ENCODE assay signal across 10 cellular contexts in the genomic region with DNA sequence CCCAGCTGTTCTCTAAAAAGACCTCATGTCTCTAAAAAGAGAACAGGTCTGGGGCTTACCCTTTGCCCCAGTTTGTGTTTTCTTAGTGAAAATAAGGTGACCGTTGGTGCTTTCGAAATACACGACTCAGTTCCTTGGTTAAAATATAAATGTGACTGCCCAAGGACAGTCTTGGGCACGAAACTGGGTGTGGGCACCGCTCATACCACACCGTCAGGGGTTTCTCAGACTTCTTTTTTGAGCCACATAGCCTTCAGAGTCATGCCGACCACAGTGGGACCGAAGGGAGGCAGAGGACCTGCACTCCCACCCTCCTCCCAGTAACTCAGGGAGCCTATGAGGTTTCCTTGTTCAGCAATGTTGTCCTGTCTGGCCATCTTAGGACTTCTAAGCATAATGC. TPM values are rescaled to one million over a fixed set of nuclear protein-coding genes. Genes with fewer than 3 reads are reported as not detected.
DNase-seq lines count a peak whose midpoint lies in the region; ATAC-seq and TF ChIP-seq lines count a peak whose summit lies in the region.
"Had no signal": no experiment of that assay in that cellular context is flagged by ENCODE, and none has a peak within 500 bp of the region (broad histone marks: within the 10 kb centered on the region; RNA-seq: fewer than 3 reads in every experiment).

No MANE protein-coding gene starts in this region.

- H3K27me3 ChIP-seq in cardiac muscle cell (no peaks in the 10 kb centered on the region), uterus (no peaks in the 10 kb centered on the region), HAP-1 (ENCODE audit: low read depth) (no peaks in the 10 kb centered on the region)

- H3K27me3 Mint-ChIP-seq in dendritic cell treated with granulocyte-macrophage colony-stimulating factor and Interleukin-4, amounts not matched to agents 40 ng/mL and 50 ng/mL, for 4 days, result no peaks in the 10 kb centered on the region
- no peaks in the 10 kb centered on the region for H3K27me3 Mint-ChIP-seq in nephron progenitor cell (ENCODE audit: low read depth, poor library complexity)

- intact Hi-C loops in left ventricle myocardium superior (cut with micrococcal nuclease) (loop anchor here (10.0 kb wide), 1 partner anchor 131 kb away; no protein-coding TSS in a partner anchor), uterus (cut with DNase I; ENCODE audit: low total_unique reads) (no loop called here)
- intact Hi-C loops in dendritic cell treated with granulocyte-macrophage colony-stimulating factor and Interleukin-4, amounts not matched to agents 40 ng/mL and 50 ng/mL, for 4 days (cut with micrococcal nuclease), result loop anchor here (5.0 kb wide), 1 partner anchor 113 kb away; no protein-coding TSS in a partner anchor

- H3K9me3 ChIP-seq in cardiac muscle cell (ENCODE audit: low read depth) (no peaks in the 10 kb centered on the region), uterus (no peaks in the 10 kb centered on the region), HAP-1 (no peaks in the 10 kb centered on the region)

- H3K27ac ChIP-seq in cardiac muscle cell (peak overlapping the region; percentile 29), uterus (peak overlapping the region; percentile 53 to 62)

- no peaks in the 10 kb centered on the region for H3K9me3 Mint-ChIP-seq in dendritic cell treated with granulocyte-macrophage colony-stimulating factor and Interleukin-4, amounts not matched to agents 40 ng/mL and 50 ng/mL, for 4 days
- H3K9me3 Mint-ChIP-seq in nephron progenitor cell, result no peaks in the 10 kb centered on the region

- H3K36me3 Mint-ChIP-seq in dendritic cell treated with granulocyte-macrophage colony-stimulating factor and Interleukin-4, amounts not matched to agents 40 ng/mL and 50 ng/mL, for 4 days (ENCODE audit: low read depth), result peaks cover 30% of the 10 kb centered on the region
- peaks cover 28% of the 10 kb centered on the region for H3K36me3 Mint-ChIP-seq in nephron progenitor cell (ENCODE audit: low read depth)

- peaks cover 58% of the 10 kb centered on the region for H3K4me1 ChIP-seq in cardiac muscle cell (ENCODE audit: low read depth)
- H3K4me1 ChIP-seq in uterus, result peaks cover 5 to 30% of the 10 kb centered on the region in 2 donors
- H3K4me1 ChIP-seq in HAP-1, result peaks cover 8% of the 10 kb centered on the region

- no peak for TF ChIP-seq CTCF in cardiac muscle cell (IDR thresholded peaks at IDR 0.05; ENCODE audit: low read depth, low read length)
- TF ChIP-seq CTCF in nephron progenitor cell (IDR thresholded peaks at IDR 0.05), result no peak
- no peak for TF ChIP-seq CTCF in uterus (IDR thresholded peaks at IDR 0.05)

- H3K36me3 ChIP-seq in cardiac muscle cell, result no peaks in the 10 kb centered on the region
- no peaks in the 10 kb centered on the region for H3K36me3 ChIP-seq in uterus
- peaks cover 2% of the 10 kb centered on the region for H3K36me3 ChIP-seq in HAP-1 (replicated peaks)

- H3K4me3 Mint-ChIP-seq in dendritic cell treated with granulocyte-macrophage colony-stimulating factor and Interleukin-4, amounts not matched to agents 40 ng/mL and 50 ng/mL, for 4 days, result peak overlapping the region; percentile 62
- H3K4me3 Mint-ChIP-seq in nephron progenitor cell, result no peak overlapping the region

- in situ Hi-C loops in HAP-1 (cut with MboI; ENCODE audit: low sequenced_read_pairs), result no loop called here

- no peak for TF ChIP-seq POLR2A in uterus (IDR thresholded peaks at IDR 0.05)

- H3K4me3 ChIP-seq in cardiac muscle cell (no peak overlapping the region), uterus (peak overlapping the region in 1 of 2 donors; percentile 28), HAP-1 (no peak overlapping the region)

- peaks cover 12% of the 10 kb centered on the region for H3K4me1 Mint-ChIP-seq in dendritic cell treated with granulocyte-macrophage colony-stimulating factor and Interleukin-4, amounts not matched to agents 40 ng/mL and 50 ng/mL, for 4 days (ENCODE audit: low read depth)
- H3K4me1 Mint-ChIP-seq in nephron progenitor cell, result peaks cover 46% of the 10 kb centered on the region

- ATAC-seq in left ventricle myocardium superior, result no peak
- ATAC-seq in GM21381 (IDR thresholded peaks at IDR 0.05; ENCODE audit: unreplicated experiment), result no peak
- ATAC-seq: left colon had no signal

- peak overlapping the region; percentile 75 for H3K27ac Mint-ChIP-seq in dendritic cell treated with granulocyte-macrophage colony-stimulating factor and Interleukin-4, amounts not matched to agents 40 ng/mL and 50 ng/mL, for 4 days
- peak overlapping the region; percentile 84 for H3K27ac Mint-ChIP-seq in nephron progenitor cell

- DNase-seq in cardiac muscle cell (ENCODE audit: low read depth in 1 of 2, low spot score in 1 of 2) (no peak), left ventricle myocardium superior (no peak), nephron progenitor cell (no peak), uterus (no peak), middle frontal gyrus (ENCODE audit: extremely low spot score, low spot score) (no peak), HAP-1 (ENCODE audit: low spot score in 2 of 2) (no peak)
- DNase-seq: NCI-H226 had no signal

RNA-seq across cellular contexts. Expression of gene SNX18, which starts 6.5 kb away (rescaled TPM):
- total RNA-seq in cardiac muscle cell, result 108 and 120 TPM in 2 replicates
- 8.7 and 15.6 TPM in 2 replicates for polyA plus RNA-seq in cardiac muscle cell
- 20.9 TPM for total RNA-seq in left ventricle myocardium superior
- 10 to 100 TPM; 33.6 to 59.1 (median 51.2) TPM for total RNA-seq in uterus
